Comparison of ENCODE assay signal across 16 cellular contexts in genomic region chr6:24549674-24550418, GRCh38. TPM values are rescaled to one million over a fixed set of nuclear protein-coding genes. Genes with fewer than 3 reads are reported as not detected.
A peak's percentile ranks its signal among the peaks of the same experiment; 100 is the strongest.
DNase-seq lines count a peak whose midpoint lies in the region; ATAC-seq and TF ChIP-seq lines count a peak whose summit lies in the region.
"Had no signal": no experiment of that assay in that cellular context is flagged by ENCODE, and none has a peak within 500 bp of the region (broad histone marks: within the 10 kb centered on the region; RNA-seq: fewer than 3 reads in every experiment).

No MANE protein-coding gene starts in this region.

- H3K9me3 ChIP-seq in hepatocyte (ENCODE audit: low read depth): no peaks in the 10 kb centered on the region
- H3K9me3 ChIP-seq: Peyer's patch had no signal

- no peak overlapping the region for H3K27ac ChIP-seq in hepatocyte
- H3K27ac ChIP-seq: Peyer's patch had no signal

- ATAC-seq in GM21528 (IDR thresholded peaks at IDR 0.05; ENCODE audit: low FRiP score, unreplicated experiment): no peak

- H2AFZ ChIP-seq in hepatocyte: no peak overlapping the region

- H3K36me3 ChIP-seq in hepatocyte (replicated peaks; ENCODE audit: insufficient read depth, low read depth): no peaks in the 10 kb centered on the region
- H3K36me3 ChIP-seq: Peyer's patch had no signal

- no peak overlapping the region for H3K4me3 ChIP-seq in hepatocyte
- H3K4me3 ChIP-seq: Peyer's patch had no signal

- H3K4me2 ChIP-seq in hepatocyte: no peak overlapping the region

- no peak for TF ChIP-seq CTCF in hepatocyte (IDR thresholded peaks at IDR 0.05; ENCODE audit: poor library complexity)

- H3K79me2 ChIP-seq in hepatocyte: no peaks in the 10 kb centered on the region

- DNase-seq in NCI-H1436 treated with DMSO at 0.1 percent for 48 hours (lab: John Stamatoyannopoulos, UW) (peak; percentile 6), NCI-H1436 (lab: John Stamatoyannopoulos, UW) (no peak), ELF-1 (ENCODE audit: low read depth, low spot score) (peak; percentile 18), NCI-H774 (lab: John Stamatoyannopoulos, UW) (peak; percentile 9), head of caudate nucleus (peak in 34 of 42 donors; percentile 8 to 81 (median 38)), DMS114 treated with DMSO at 0.1 percent for 48 hours (lab: John Stamatoyannopoulos, UW; ENCODE audit: unreplicated experiment) (no peak), hepatocyte (ENCODE audit: low spot score) (no peak)
- DNase-seq: Calu3; CD4-positive, alpha-beta memory T cell; GF-D8; KBM-7; NCI-H1694 treated with DMSO at 0.1 percent for 48 hours; NCI-H526; Peyer's patch; SHP77 had no signal

- H4K20me1 ChIP-seq in hepatocyte (ENCODE audit: insufficient read depth, poor library complexity, severe bottlenecking): no peaks in the 10 kb centered on the region

- intact Hi-C loops in head of caudate nucleus (cut with DNase I): no loop called here

- no peaks in the 10 kb centered on the region for H3K4me1 ChIP-seq in hepatocyte (ENCODE audit: insufficient read depth)
- H3K4me1 ChIP-seq: Peyer's patch had no signal

- H3K9me2 ChIP-seq in hepatocyte (replicated peaks; ENCODE audit: insufficient read depth): no peaks in the 10 kb centered on the region

- 76% methylated on average over 13 of the region's 13 CpGs for WGBS in hepatocyte (ENCODE audit: low lambda C conversion rate, missing lambda C conversion rate)

- no peaks in the 10 kb centered on the region for H3K27me3 ChIP-seq in hepatocyte
- H3K27me3 ChIP-seq: Peyer's patch had no signal

RNA-seq across cellular contexts. Expression of gene ALDH5A1, which starts 55.1 kb away (rescaled TPM):
- 15.3 and 16.8 TPM in 2 replicates for total RNA-seq in hepatocyte
- 10.7 and 12.3 TPM in 2 replicates for polyA plus RNA-seq in hepatocyte

Comparison
In these comparisons a context has a peak if more than half of its experiments do, and no peak if none do; other contexts are left out.
1. DNase-seq: peak in NCI-H1436 treated with DMSO at 0.1 percent for 48 hours (single experiment), ELF-1 (single experiment), NCI-H774 (single experiment) and head of caudate nucleus (34 of 42); none in NCI-H1436 (single experiment), DMS114 treated with DMSO at 0.1 percent for 48 hours (single experiment) and hepatocyte (single experiment).